ENCODE assay signal across 17 cellular contexts in the genomic region with DNA sequence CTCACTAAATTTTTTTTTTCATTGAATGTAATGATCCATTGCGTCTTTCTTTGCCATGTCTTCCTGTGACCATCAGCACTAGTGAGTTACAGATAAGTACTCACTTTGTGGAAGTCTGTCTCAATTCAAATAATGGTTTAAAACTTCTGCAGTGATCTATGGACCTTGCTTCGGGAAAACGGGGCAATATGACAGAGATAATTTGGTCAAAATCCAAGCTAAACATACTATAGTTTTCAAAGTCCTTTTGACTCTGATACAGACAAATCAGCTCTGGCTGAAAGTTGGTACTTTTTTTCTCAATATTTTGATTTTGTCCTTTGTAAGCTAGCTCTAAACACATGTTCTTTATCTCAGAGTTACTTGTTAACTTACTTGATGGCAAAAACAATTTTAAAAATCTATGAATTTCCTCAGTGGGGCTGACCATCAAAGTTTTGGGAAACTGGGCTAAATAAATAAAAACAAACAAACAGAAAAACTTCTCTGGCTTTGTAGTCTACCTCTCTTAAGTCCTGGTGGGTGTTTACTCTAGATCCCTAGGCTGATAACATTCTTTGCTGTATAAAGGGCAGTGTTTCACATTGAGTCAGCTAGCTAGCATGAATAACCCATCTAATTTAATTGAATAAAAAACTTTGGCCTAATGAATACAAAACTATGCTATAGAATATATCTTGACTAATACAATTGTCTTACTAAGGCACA.
A peak's percentile ranks its signal among the peaks of the same experiment; 100 is the strongest.
DNase-seq lines count a peak whose midpoint lies in the region; ATAC-seq and TF ChIP-seq lines count a peak whose summit lies in the region.
"Had no signal": no experiment of that assay in that cellular context is flagged by ENCODE, and none has a peak within 500 bp of the region (broad histone marks: within the 10 kb centered on the region; RNA-seq: fewer than 3 reads in every experiment).

No MANE protein-coding gene starts in this region.

- H3K27ac Mint-ChIP-seq in mesothelial cell of epicardium = peak overlapping the region; percentile 11
- H3K27ac Mint-ChIP-seq: stimulated activated naive B cell treated with anti-CD40 and anti-IgM and Interleukin-4, amounts not matched to agents 10 μg/mL and 1 μg/mL and 100 μg/mL, for 72 hours; T-cell had no signal

- H3K9me3 ChIP-seq in RWPE2 (ENCODE audit: severe bottlenecking) (peaks cover 2% of the 10 kb centered on the region), prostate gland (no peaks in the 10 kb centered on the region)
- H3K9me3 ChIP-seq: gastrocnemius medialis, sigmoid colon, thyroid gland had no signal

- H3K27me3 ChIP-seq in RWPE2 (ENCODE audit: insufficient read depth, poor library complexity, severe bottlenecking) (no peaks in the 10 kb centered on the region), prostate gland (replicated peaks; ENCODE audit: insufficient read depth) (no peaks in the 10 kb centered on the region)
- H3K27me3 ChIP-seq: gastrocnemius medialis, sigmoid colon, thyroid gland had no signal

- TF ChIP-seq POLR2A in prostate gland (IDR thresholded peaks at IDR 0.05) = no peak

- no peak for TF ChIP-seq CTCF in RWPE2 (IDR thresholded peaks at IDR 0.05; ENCODE audit: poor library complexity, severe bottlenecking)
- no peak for TF ChIP-seq CTCF in fibroblast of mammary gland (conservative IDR thresholded peaks at IDR 0.05; ENCODE audit: control insufficient read depth, insufficient read depth, low read depth, low read length)
- TF ChIP-seq CTCF in mesothelial cell of epicardium (IDR thresholded peaks at IDR 0.05; ENCODE audit: unreplicated experiment) = no peak
- TF ChIP-seq CTCF in prostate gland (IDR thresholded peaks at IDR 0.05) = no peak

- intact Hi-C loops in prostate gland (cut with DNase I) = no loop called here

- no peaks in the 10 kb centered on the region for H3K36me3 Mint-ChIP-seq in mesothelial cell of epicardium
- H3K36me3 Mint-ChIP-seq: stimulated activated naive B cell treated with anti-CD40 and anti-IgM and Interleukin-4, amounts not matched to agents 10 μg/mL and 1 μg/mL and 100 μg/mL, for 72 hours; T-cell had no signal

- no peak overlapping the region for H3K4me3 Mint-ChIP-seq in mesothelial cell of epicardium
- H3K4me3 Mint-ChIP-seq: stimulated activated naive B cell treated with anti-CD40 and anti-IgM and Interleukin-4, amounts not matched to agents 10 μg/mL and 1 μg/mL and 100 μg/mL, for 72 hours; T-cell had no signal

- H3K27ac ChIP-seq in RWPE2 (ENCODE audit: poor library complexity, severe bottlenecking) = no peak overlapping the region
- no peak overlapping the region for H3K27ac ChIP-seq in prostate gland
- H3K27ac ChIP-seq: gastrocnemius medialis, sigmoid colon, thyroid gland had no signal

- peaks cover 27% of the 10 kb centered on the region for H3K4me1 Mint-ChIP-seq in mesothelial cell of epicardium
- H3K4me1 Mint-ChIP-seq: stimulated activated naive B cell treated with anti-CD40 and anti-IgM and Interleukin-4, amounts not matched to agents 10 μg/mL and 1 μg/mL and 100 μg/mL, for 72 hours; T-cell had no signal

- WGBS in prostate gland = 46% methylated on average over 3 of the region's 3 CpGs

- DNase-seq in EH (ENCODE audit: low read depth) = peak; percentile 24
- no peak for DNase-seq in RWPE2 (ENCODE audit: low spot score)
- DNase-seq in fibroblast of mammary gland (ENCODE audit: low read depth) = peak; percentile 3
- DNase-seq in mesothelial cell of epicardium (ENCODE audit: low spot score in 2 of 2, unreplicated experiment in 2 of 2) = no peak
- DNase-seq in LoVo (ENCODE audit: low spot score) = no peak
- DNase-seq in middle frontal gyrus (ENCODE audit: extremely low spot score, low spot score) = no peak
- DNase-seq in prostate gland (ENCODE audit: low spot score) = no peak
- DNase-seq in NCI-H524 treated with DMSO at 0.1 percent for 48 hours (lab: John Stamatoyannopoulos, UW) = no peak
- DNase-seq: activated gamma-delta T cell; amygdala; gastrocnemius medialis; NCI-H2107; NCI-H510A; sigmoid colon; stimulated activated naive B cell treated with anti-CD40 and anti-IgM and Interleukin-4, amounts not matched to agents 10 μg/mL and 1 μg/mL and 100 μg/mL, for 72 hours; T-cell; thyroid gland had no signal

- peak; percentile 86 for ATAC-seq in RWPE2 (ENCODE audit: low read depth)
- ATAC-seq: gastrocnemius medialis; stimulated activated naive B cell treated with anti-CD40 and anti-IgM and Interleukin-4, amounts not matched to agents 10 μg/mL and 1 μg/mL and 100 μg/mL, for 72 hours; T-cell had no signal

- H3K4me1 ChIP-seq in RWPE2 (ENCODE audit: insufficient read depth, poor library complexity, severe bottlenecking) (peaks cover 9% of the 10 kb centered on the region), prostate gland (replicated peaks) (no peaks in the 10 kb centered on the region)
- H3K4me1 ChIP-seq: gastrocnemius medialis, sigmoid colon, thyroid gland had no signal

- H3K9me3 Mint-ChIP-seq in mesothelial cell of epicardium = peaks cover 4% of the 10 kb centered on the region
- H3K9me3 Mint-ChIP-seq: stimulated activated naive B cell treated with anti-CD40 and anti-IgM and Interleukin-4, amounts not matched to agents 10 μg/mL and 1 μg/mL and 100 μg/mL, for 72 hours; T-cell had no signal

- H3K36me3 ChIP-seq in RWPE2 (ENCODE audit: low read depth) = no peaks in the 10 kb centered on the region
- H3K36me3 ChIP-seq in prostate gland = no peaks in the 10 kb centered on the region
- H3K36me3 ChIP-seq: gastrocnemius medialis, sigmoid colon, thyroid gland had no signal

- H3K4me3 ChIP-seq in RWPE2 (ENCODE audit: severe bottlenecking) (no peak overlapping the region), fibroblast of mammary gland (ENCODE audit: control insufficient read depth, low read depth, low read length) (no peak overlapping the region), prostate gland (no peak overlapping the region)
- H3K4me3 ChIP-seq: gastrocnemius medialis, sigmoid colon, thyroid gland had no signal

- H3K27me3 Mint-ChIP-seq in mesothelial cell of epicardium (ENCODE audit: low read depth) = no peaks in the 10 kb centered on the region

Comparison
In these comparisons a context has a peak if more than half of its experiments do, and no peak if none do; other contexts are left out.
1. DNase-seq: peak in EH (single experiment) and fibroblast of mammary gland (single experiment); none in RWPE2 (single experiment), mesothelial cell of epicardium (0 of 2), LoVo (single experiment), middle frontal gyrus (single experiment), prostate gland (single experiment) and NCI-H524 treated with DMSO at 0.1 percent for 48 hours (single experiment).